ENCODE assay signal across 11 cellular contexts in genomic region chr2:101947374-101947773, GRCh38. TPM values are rescaled to one million over a fixed set of nuclear protein-coding genes. Genes with fewer than 3 reads are reported as not detected.
"Had no signal": no experiment of that assay in that cellular context is flagged by ENCODE, and none has a peak within 500 bp of the region (broad histone marks: within the 10 kb centered on the region; RNA-seq: fewer than 3 reads in every experiment).

No MANE protein-coding gene starts in this region.

- H3K4me1 Mint-ChIP-seq: GM23338 had no signal

- H3K4me3 ChIP-seq: GM23248, GM23338, HAP-1 had no signal

- H3K9me3 ChIP-seq: HAP-1 had no signal

- H3K4me3 Mint-ChIP-seq: GM23338, H9, HFFc6 had no signal

- H3K9ac ChIP-seq: GM23248 had no signal

- H3K4me2 ChIP-seq: GM23338 had no signal

- FAIRE-seq: H1, H54 had no signal

- H3K9me3 Mint-ChIP-seq: HFFc6 had no signal

- H2AFZ ChIP-seq: GM23248, GM23338 had no signal

- H3K4me1 ChIP-seq: HAP-1 had no signal

- DNase-seq: GM23248, GOT3, H7, H9, HCEC 1CT, HFFc6 had no signal

- H3K36me3 ChIP-seq: HAP-1 had no signal

- H3K27ac ChIP-seq: GM23248 had no signal

- ATAC-seq: GM23338, HCT116 had no signal

- H3K27ac Mint-ChIP-seq: GM23338, H9, HFFc6 had no signal

RNA-seq across cellular contexts. Expression of gene IL1R2, which starts 44.4 kb away (rescaled TPM):
- total RNA-seq: GM23338, H1, H9 had no signal
- polyA plus RNA-seq: GM23338 had no signal
